In the genomic region with DNA sequence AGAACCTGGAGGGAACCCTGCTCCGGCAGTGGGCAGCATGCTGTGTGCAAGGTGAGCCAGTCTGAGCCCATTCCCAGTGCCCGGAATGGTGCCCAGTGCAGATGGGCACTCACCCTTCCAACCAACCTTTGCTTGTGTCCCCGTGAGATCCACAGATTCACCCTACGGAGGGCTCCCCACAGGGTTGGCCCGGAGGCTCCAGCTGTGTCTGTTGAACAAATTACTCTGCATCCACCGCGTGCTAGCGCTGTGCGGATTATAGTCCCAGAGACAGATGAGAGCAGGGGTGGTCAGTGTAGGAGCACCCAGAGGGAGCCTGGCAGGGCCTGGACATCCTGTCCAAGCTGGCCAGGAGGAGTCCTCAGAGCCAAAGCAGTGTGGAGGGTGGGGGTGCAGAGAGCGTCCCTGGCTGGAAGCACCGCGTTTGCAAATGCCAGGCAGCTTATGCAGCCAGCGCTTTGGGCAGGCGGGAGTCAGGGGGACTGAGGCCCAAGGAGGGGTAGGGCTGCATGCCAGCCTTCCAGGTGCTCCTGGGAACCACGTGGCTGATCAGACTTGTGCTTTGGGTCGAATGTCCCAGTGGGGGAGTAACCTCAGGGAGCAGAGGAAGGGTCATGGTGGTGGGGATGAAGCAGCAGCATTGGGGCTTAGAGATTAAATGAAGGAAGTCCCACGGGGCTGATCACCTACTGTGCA, we compare ENCODE assay signal across 12 cellular contexts.
DNase-seq lines count a peak whose midpoint lies in the region; ATAC-seq, FAIRE-seq and TF ChIP-seq lines count a peak whose summit lies in the region.
"Had no signal": no experiment of that assay in that cellular context is flagged by ENCODE, and none has a peak within 500 bp of the region (broad histone marks: within the 10 kb centered on the region; RNA-seq: fewer than 3 reads in every experiment).

No MANE protein-coding gene starts in this region.

- no peak for ATAC-seq in activated CD4-positive, CD25-positive, alpha-beta regulatory T cell treated with anti-CD3 and anti-CD28 coated beads, Interleukin-2, amount 50 U/mL, for 24 hours
- no peak for ATAC-seq in activated CD8-positive, alpha-beta memory T cell treated with anti-CD3 and anti-CD28 coated beads, Interleukin-2, amount 10 ng/mL, durations not matched to agents 7 days and 5 days
- no peak for ATAC-seq in right cardiac atrium
- no peak for ATAC-seq in HG03045 (IDR thresholded peaks at IDR 0.05; ENCODE audit: unreplicated experiment)
- ATAC-seq in HG03378 (IDR thresholded peaks at IDR 0.05; ENCODE audit: unreplicated experiment): no peak

- no peaks in the 10 kb centered on the region for H3K9me3 Mint-ChIP-seq in activated CD8-positive, alpha-beta memory T cell treated with anti-CD3 and anti-CD28 coated beads, Interleukin-2, amount 10 ng/mL, durations not matched to agents 7 days and 5 days (ENCODE audit: low read depth)
- H3K9me3 Mint-ChIP-seq in Calu3 (ENCODE audit: low read depth, unreplicated experiment): no peaks in the 10 kb centered on the region

- no peak for TF ChIP-seq CTCF in Calu3 (IDR thresholded peaks at IDR 0.05; ENCODE audit: unreplicated experiment)

- H3K36me3 ChIP-seq in small intestine (ENCODE audit: control insufficient read depth in 2 of 2, insufficient read depth in 2 of 2, low read length in 2 of 2): no peaks in the 10 kb centered on the region

- CTCF ChIA-PET in activated CD8-positive, alpha-beta memory T cell treated with anti-CD3 and anti-CD28 coated beads, Interleukin-2, amount 10 ng/mL, durations not matched to agents 7 days and 5 days (lab: Charles Lee): interaction anchor here (0.8 kb wide), 1 partner anchor 104 kb away, joined by 3 read pairs; no protein-coding TSS in a partner anchor
- CTCF ChIA-PET in Calu3 (lab: Charles Lee): no interaction called here

- H3K27me3 ChIP-seq in right cardiac atrium (ENCODE audit: control insufficient read depth, insufficient read depth) (no peaks in the 10 kb centered on the region), small intestine (ENCODE audit: control insufficient read depth in 2 of 2, insufficient read depth in 2 of 2, low read length in 2 of 2) (no peaks in the 10 kb centered on the region)

- peaks cover 2% of the 10 kb centered on the region for H3K4me1 Mint-ChIP-seq in activated CD8-positive, alpha-beta memory T cell treated with anti-CD3 and anti-CD28 coated beads, Interleukin-2, amount 10 ng/mL, durations not matched to agents 7 days and 5 days
- no peaks in the 10 kb centered on the region for H3K4me1 Mint-ChIP-seq in Calu3 (ENCODE audit: low read depth, unreplicated experiment)

- intact Hi-C loops in right cardiac atrium (cut with DNase I): loop anchor here in 1 of 4 donors (10.0 kb wide), 1 partner anchor 331 kb away; no protein-coding TSS in a partner anchor
- intact Hi-C loops in Calu3 (cut with micrococcal nuclease; ENCODE audit: unreplicated experiment): no loop called here

- no TSS peak for BruUV-seq in Calu3 (replicated peaks; lab: Mats Ljungman, UMichigan)

- 71% methylated on average over 17 of the region's 17 CpGs for WGBS in right cardiac atrium
- WGBS in small intestine, 3 donors: 25 to 60% (median 33%) methylated on average over 17 of the region's 17 CpGs

- no peak overlapping the region for H3K4me3 Mint-ChIP-seq in activated CD8-positive, alpha-beta memory T cell treated with anti-CD3 and anti-CD28 coated beads, Interleukin-2, amount 10 ng/mL, durations not matched to agents 7 days and 5 days
- no peak overlapping the region for H3K4me3 Mint-ChIP-seq in Calu3 (ENCODE audit: low read depth, unreplicated experiment)

- H3K4me1 ChIP-seq in right cardiac atrium (ENCODE audit: control insufficient read depth, insufficient read depth, low read length) (no peaks in the 10 kb centered on the region), small intestine (ENCODE audit: control insufficient read depth in 2 of 2, insufficient read depth in 1 of 2, low read depth in 1 of 2, low read length in 1 of 2) (peaks cover 0 to 3% of the 10 kb centered on the region in 2 donors)

- no peak overlapping the region for H3K27ac Mint-ChIP-seq in activated CD8-positive, alpha-beta memory T cell treated with anti-CD3 and anti-CD28 coated beads, Interleukin-2, amount 10 ng/mL, durations not matched to agents 7 days and 5 days
- no peak overlapping the region for H3K27ac Mint-ChIP-seq in Calu3 (ENCODE audit: unreplicated experiment)

- H3K9me3 ChIP-seq in right cardiac atrium (ENCODE audit: control insufficient read depth, low read length) (no peaks in the 10 kb centered on the region), small intestine (ENCODE audit: control insufficient read depth, low read depth) (no peaks in the 10 kb centered on the region)

- peak; percentile 23 for DNase-seq in activated CD4-positive, CD25-positive, alpha-beta regulatory T cell treated with anti-CD3 and anti-CD28 coated beads, Interleukin-2, amount 50 U/mL, for 72 hours
- peak; percentile 36 for DNase-seq in activated CD8-positive, alpha-beta memory T cell treated with anti-CD3 and anti-CD28 coated beads, Interleukin-2, amount 10 ng/mL, durations not matched to agents 7 days and 5 days
- DNase-seq in right cardiac atrium: peak in 2 of 3 donors; percentile 49 to 59
- DNase-seq in small intestine: peak; percentile 20
- DNase-seq in Calu3: no peak
- DNase-seq: GOT3, Karpas-422 had no signal

- H3K27me3 Mint-ChIP-seq in activated CD8-positive, alpha-beta memory T cell treated with anti-CD3 and anti-CD28 coated beads, Interleukin-2, amount 10 ng/mL, durations not matched to agents 7 days and 5 days: peaks cover 2% of the 10 kb centered on the region
- H3K27me3 Mint-ChIP-seq in Calu3 (ENCODE audit: unreplicated experiment): peaks cover 12% of the 10 kb centered on the region

- no peak overlapping the region for H3K27ac ChIP-seq in right cardiac atrium (ENCODE audit: low read length)
- no peak overlapping the region for H3K27ac ChIP-seq in small intestine (ENCODE audit: low read depth in 1 of 2, low read length in 1 of 2)

- H3K36me3 Mint-ChIP-seq in activated CD8-positive, alpha-beta memory T cell treated with anti-CD3 and anti-CD28 coated beads, Interleukin-2, amount 10 ng/mL, durations not matched to agents 7 days and 5 days: no peaks in the 10 kb centered on the region
- H3K36me3 Mint-ChIP-seq in Calu3 (ENCODE audit: insufficient read depth, unreplicated experiment): peaks cover 4% of the 10 kb centered on the region

- no peak for FAIRE-seq in small intestine (lab: Jason Lieb, UNC)
- FAIRE-seq: A204.1, colon had no signal

- no peak overlapping the region for H3K4me3 ChIP-seq in right cardiac atrium (ENCODE audit: low read length)
- H3K4me3 ChIP-seq in small intestine (ENCODE audit: low read depth in 1 of 2, low read length in 2 of 2): no peak overlapping the region
